In genomic region chr12:4822572-4822971, GRCh38 we compare ENCODE assay signal across 27 cellular contexts.
"Had no signal": no experiment of that assay in that cellular context is flagged by ENCODE, and none has a peak within 500 bp of the region (broad histone marks: within the 10 kb centered on the region; RNA-seq: fewer than 3 reads in every experiment).

No MANE protein-coding gene starts in this region.

- H3K9me3 ChIP-seq: colonic mucosa, esophagus squamous epithelium, gastrocnemius medialis, heart right ventricle, left lung, lower lobe of right lung, mucosa of descending colon had no signal

- H3K36me3 Mint-ChIP-seq: mesothelial cell of epicardium had no signal

- DNase-seq: colonic mucosa; cortex of kidney; effector CD8-positive, alpha-beta T cell; effector memory CD8-positive, alpha-beta T cell; endodermal cell; erythroblast; esophagus squamous epithelium; foreskin fibroblast; foreskin melanocyte; gastrocnemius medialis; glutamatergic neuron; head of caudate nucleus; heart right ventricle; hippocampal formation; left cardiac atrium; left lung; left ventricle myocardium superior; lower lobe of right lung; mesenchymal stem cell; mucosa of descending colon; naive B cell had no signal

- H3K4me3 Mint-ChIP-seq: dendritic cell treated with granulocyte-macrophage colony-stimulating factor and Interleukin-4, amounts not matched to agents 40 ng/mL and 50 ng/mL, for 4 days; effector memory CD8-positive, alpha-beta T cell; endodermal cell; mesothelial cell of epicardium had no signal

- FAIRE-seq: endometrium, islet of Langerhans, keratinocyte had no signal

- H3K36me3 ChIP-seq: colonic mucosa, esophagus squamous epithelium, gastrocnemius medialis, heart right ventricle, left lung, lower lobe of right lung had no signal

- H3K4me1 ChIP-seq: colonic mucosa, esophagus squamous epithelium, gastrocnemius medialis, left lung, lower lobe of right lung had no signal

- H3K9me3 Mint-ChIP-seq: dendritic cell treated with granulocyte-macrophage colony-stimulating factor and Interleukin-4, amounts not matched to agents 40 ng/mL and 50 ng/mL, for 4 days; effector memory CD8-positive, alpha-beta T cell; endodermal cell; mesothelial cell of epicardium; naive B cell had no signal

- H3K27ac ChIP-seq: colonic mucosa, epithelial cell of prostate, esophagus squamous epithelium, gastrocnemius medialis, heart right ventricle, left lung, lower lobe of right lung had no signal

- H3K27me3 Mint-ChIP-seq: effector memory CD8-positive, alpha-beta T cell; naive B cell had no signal

- H3K27me3 ChIP-seq: colonic mucosa had no signal

- H3K27ac Mint-ChIP-seq: dendritic cell treated with granulocyte-macrophage colony-stimulating factor and Interleukin-4, amounts not matched to agents 40 ng/mL and 50 ng/mL, for 4 days; effector memory CD8-positive, alpha-beta T cell; endodermal cell; mesothelial cell of epicardium had no signal

- H3K4me1 Mint-ChIP-seq: endodermal cell had no signal

- H3K4me3 ChIP-seq: colonic mucosa, esophagus squamous epithelium, gastrocnemius medialis, heart right ventricle, left lung, lower lobe of right lung, mucosa of descending colon had no signal
